In the genomic region with DNA sequence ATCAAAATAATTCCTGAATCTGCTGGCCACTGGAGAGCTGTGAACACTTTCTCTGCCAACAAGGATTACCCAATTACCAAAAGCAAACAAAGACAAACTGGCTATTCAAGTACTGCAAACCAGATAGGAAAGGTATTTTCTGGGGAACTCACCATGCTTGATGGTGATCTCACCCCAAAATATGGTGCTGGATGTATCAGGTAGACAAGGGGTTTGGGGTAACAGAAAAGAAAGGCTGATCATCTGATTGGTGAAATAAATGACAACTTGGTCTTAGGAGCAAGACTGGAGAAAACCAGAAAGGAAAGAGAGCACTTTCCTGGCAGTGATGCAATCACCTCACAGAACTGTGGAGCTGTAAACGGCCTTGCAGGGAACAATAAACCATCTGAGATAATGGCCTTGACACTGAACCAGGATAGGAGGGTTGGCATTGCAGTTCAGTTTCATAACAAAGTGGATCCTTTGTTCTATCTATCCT, we compare ENCODE assay signal across 9 cellular contexts. TPM values are rescaled to one million over a fixed set of nuclear protein-coding genes. Genes with fewer than 3 reads are reported as not detected.
A peak's percentile ranks its signal among the peaks of the same experiment; 100 is the strongest.
DNase-seq lines count a peak whose midpoint lies in the region; ATAC-seq, FAIRE-seq and TF ChIP-seq lines count a peak whose summit lies in the region.
"Had no signal": no experiment of that assay in that cellular context is flagged by ENCODE, and none has a peak within 500 bp of the region (broad histone marks: within the 10 kb centered on the region; RNA-seq: fewer than 3 reads in every experiment).

No MANE protein-coding gene starts in this region.

- FAIRE-seq in HTR-8/SVneo (lab: Jason Lieb, UNC): no peak

- H3K4me3 ChIP-seq in RWPE2 (ENCODE audit: severe bottlenecking) (no peak overlapping the region), heart left ventricle (no peak overlapping the region)

- 12 to 16% (median 14%) methylated on average over 1 of the region's 1 CpG for WGBS in heart left ventricle, 4 donors

- no peak for TF ChIP-seq CTCF in RWPE2 (IDR thresholded peaks at IDR 0.05; ENCODE audit: poor library complexity, severe bottlenecking)
- no peak for TF ChIP-seq CTCF in heart left ventricle (IDR thresholded peaks at IDR 0.05)

- H3K27me3 ChIP-seq in RWPE2 (ENCODE audit: insufficient read depth, poor library complexity, severe bottlenecking): no peaks in the 10 kb centered on the region
- no peaks in the 10 kb centered on the region for H3K27me3 ChIP-seq in heart left ventricle

- H3K36me3 ChIP-seq in RWPE2 (ENCODE audit: low read depth): peaks cover 70% of the 10 kb centered on the region
- peaks cover 2 to 100% (median 98%) of the 10 kb centered on the region in 9 donors for H3K36me3 ChIP-seq in heart left ventricle

- ATAC-seq in RWPE2 (ENCODE audit: low read depth) (peak; percentile 65), heart left ventricle (peak in 3 of 4 donors; percentile 31 to 78 (median 63)), HG03469 (IDR thresholded peaks at IDR 0.05; ENCODE audit: unreplicated experiment) (no peak)

- TF ChIP-seq POLR2A in heart left ventricle (IDR thresholded peaks at IDR 0.05): no peak

- H3K4me1 ChIP-seq in RWPE2 (ENCODE audit: insufficient read depth, poor library complexity, severe bottlenecking): peaks cover 13% of the 10 kb centered on the region
- H3K4me1 ChIP-seq in heart left ventricle: peaks cover 0 to 25% (median 2%) of the 10 kb centered on the region in 12 donors

- H3K9me3 ChIP-seq in RWPE2 (ENCODE audit: severe bottlenecking) (no peaks in the 10 kb centered on the region), heart left ventricle (no peaks in the 10 kb centered on the region)

- peak overlapping the region; percentile 14 for H3K27ac ChIP-seq in RWPE2 (ENCODE audit: poor library complexity, severe bottlenecking)
- peak overlapping the region in 3 of 12 donors; percentile 32 to 73 (median 53) for H3K27ac ChIP-seq in heart left ventricle
- H3K27ac ChIP-seq in substantia nigra (ENCODE audit: low read depth, low read length, poor library complexity, severe bottlenecking): peak overlapping the region; percentile 81

- DNase-seq in HuH-7 (ENCODE audit: low spot score): peak; percentile 80
- DNase-seq in RWPE2 (ENCODE audit: low spot score): no peak
- DNase-seq in heart left ventricle: no peak
- peak in 17 of 49 donors; percentile 8 to 70 (median 22) for DNase-seq in substantia nigra (lab: John Stamatoyannopoulos, UW)
- DNase-seq in NCI-H187 (lab: John Stamatoyannopoulos, UW): no peak
- DNase-seq in HTR-8/SVneo (ENCODE audit: insufficient read length, low spot score): no peak
- DNase-seq: activated naive CD4-positive, alpha-beta T cell treated with anti-CD3 and anti-CD28 coated beads, Interleukin-2, amount 50 U/mL, for 16 hours had no signal

- intact Hi-C loops in heart left ventricle (cut with DNase I): loop anchor here in 1 of 10 donors (10.0 kb wide), 1 partner anchor 207 kb away; no protein-coding TSS in a partner anchor

RNA-seq across cellular contexts. Expression of gene NPFF, which starts 31.0 kb away (rescaled TPM):
- not detected for total RNA-seq in heart left ventricle
- not detected for polyA plus RNA-seq in heart left ventricle
- total RNA-seq: M059J had no signal

RNA-seq across cellular contexts. Expression of gene TARBP2, which starts 37.2 kb away (rescaled TPM):
- total RNA-seq in heart left ventricle: 10 to 100 TPM in 5 of 9 donors, 1 to 10 TPM in 4; 7.8 to 19.5 (median 10.1) TPM
- 10 to 100 TPM; 12.6 to 23.5 TPM for polyA plus RNA-seq in heart left ventricle

RNA-seq across cellular contexts. Expression of gene MAP3K12, which starts 39.0 kb away (rescaled TPM):
- 10 to 100 TPM in 2 of 9 donors, 1 to 10 TPM in 7; 3.3 to 12.6 (median 4.2) TPM for total RNA-seq in heart left ventricle
- polyA plus RNA-seq in heart left ventricle: 1 to 10 TPM; 4.5 to 6.5 TPM
